1 cellular context compared by ENCODE assay signal in genomic region chr17:48107137-48108055, GRCh38.
TF ChIP-seq lines count a peak whose summit lies in the region.

SNX11 (plus strand) TSS chr17:48107766; CDS start chr17:48112044, 4,278 bp downstream.

TF ChIP-seq in GM12878, 131 proteins besides CTCF, POLR2A, EP300 and RAD21 (continued from another document):
- TF ChIP-seq ZBTB40 (IDR thresholded peaks at IDR 0.05; ENCODE audit: borderline replicate concordance) (peak; percentile 87; the same call in 1 of the 2 replicates), ZNF207 (IDR thresholded peaks at IDR 0.05; ENCODE audit: borderline replicate concordance) (peak; percentile 51; the same call in 1 of the 2 replicates), KDM1A (IDR thresholded peaks at IDR 0.05; ENCODE audit: borderline replicate concordance) (no peak), CHD1 (IDR thresholded peaks at IDR 0.05; ENCODE audit: low read depth, low read length) (no peak), POLR2AphosphoS2 (IDR thresholded peaks at IDR 0.05; ENCODE audit: low read depth, low read length) (peak; percentile 87), NFIC (IDR thresholded peaks at IDR 0.05; ENCODE audit: low read depth, low read length) (peak; percentile 16; the same call in 1 of the 2 replicates), MEF2B (IDR thresholded peaks at IDR 0.05; ENCODE audit: partially characterized antibody, poor library complexity, severe bottlenecking) (peak; percentile 29), SUPT20H (IDR thresholded peaks at IDR 0.05; ENCODE audit: borderline replicate concordance, control insufficient read depth, low read depth, low read length) (no peak), ZNF217 (IDR thresholded peaks at IDR 0.05) (0 out of 2 replicates have a peak, but pooled peaks have one; percentile 17), MTA2 (IDR thresholded peaks at IDR 0.05; ENCODE audit: low read depth) (peak; percentile 62; the same call in 1 of the 2 replicates), TAF1 (IDR thresholded peaks at IDR 0.05; ENCODE audit: borderline replicate concordance, low read depth, low read length) (peak; percentile 69; the same call in 1 of the 2 replicates), RCOR1 (conservative IDR thresholded peaks at IDR 0.05; ENCODE audit: low read depth, low read length) (no peak; the same call in 1 of the 2 replicates), RB1 (IDR thresholded peaks at IDR 0.05; ENCODE audit: borderline replicate concordance) (peak; percentile 64; the same call in 1 of the 2 replicates), E2F4 (IDR thresholded peaks at IDR 0.05; ENCODE audit: low read depth, low read length) (no peak), SPI1 (IDR thresholded peaks at IDR 0.05; ENCODE audit: borderline replicate concordance, insufficient read depth, low read depth, low read length) (no peak), POU2F2 (IDR thresholded peaks at IDR 0.05; ENCODE audit: borderline replicate concordance, low read depth, low read length) (peak; percentile 18; the same call in 1 of the 3 replicates), MXI1 (IDR thresholded peaks at IDR 0.05; ENCODE audit: low read depth, low read length) (peak; percentile 52; the same call in 1 of the 2 replicates), FOXK2 (IDR thresholded peaks at IDR 0.05) (peak; percentile 54; the same call in 1 of the 2 replicates), GATAD2B (conservative IDR thresholded peaks at IDR 0.05; ENCODE audit: low read depth) (peak; percentile 42; the same call in 1 of the 2 replicates), POLR2AphosphoS5 (IDR thresholded peaks at IDR 0.05; ENCODE audit: low read length) (peak; percentile 82), E2F8 (IDR thresholded peaks at IDR 0.05; ENCODE audit: low read depth, partially characterized antibody) (peak; percentile 16), MLLT1 (IDR thresholded peaks at IDR 0.05) (0 out of 2 replicates have a peak, but pooled peaks have one; percentile 35), SMC3 (IDR thresholded peaks at IDR 0.05; ENCODE audit: borderline replicate concordance, low read length) (0 out of 2 replicates have a peak, but pooled peaks have one; percentile 5), HCFC1 (IDR thresholded peaks at IDR 0.05; ENCODE audit: low read length) (peak; percentile 46), HDGF (IDR thresholded peaks at IDR 0.05) (peak; percentile 55; the same call in 1 of the 2 replicates), RELB (IDR thresholded peaks at IDR 0.05; ENCODE audit: low read depth) (peak; percentile 73)
TF ChIP-seq in GM12878: peak in this region for 54.
